Comparison of ENCODE assay signal across 8 cellular contexts in the genomic region with DNA sequence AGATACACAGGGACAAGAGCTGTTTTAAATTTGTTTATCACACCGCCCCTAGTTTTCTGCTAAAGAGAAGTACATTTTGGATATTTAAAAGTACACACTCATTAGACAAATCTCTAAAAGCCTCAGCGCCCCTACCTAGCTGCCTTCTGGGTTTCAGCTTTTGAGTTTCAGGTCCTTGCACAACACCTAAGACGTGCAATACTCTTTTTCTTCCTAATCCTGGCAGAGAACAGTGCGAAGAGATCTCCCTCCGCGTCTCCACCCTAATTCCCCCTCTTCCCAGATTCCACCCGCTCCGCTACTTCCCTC. TPM values are rescaled to one million over a fixed set of nuclear protein-coding genes. Genes with fewer than 3 reads are reported as not detected.
A peak's percentile ranks its signal among the peaks of the same experiment; 100 is the strongest.
DNase-seq lines count a peak whose midpoint lies in the region; ATAC-seq, FAIRE-seq and TF ChIP-seq lines count a peak whose summit lies in the region.

No MANE protein-coding gene starts in this region.

- ATAC-seq in A549: no peak
- peak; percentile 16 for ATAC-seq in GM19035 (IDR thresholded peaks at IDR 0.05; ENCODE audit: unreplicated experiment)
- ATAC-seq in HG03196 (IDR thresholded peaks at IDR 0.05; ENCODE audit: unreplicated experiment): peak; percentile 6
- ATAC-seq in natural killer cell treated with Interleukin-12 subunit alpha and Interleukin-12 subunit beta and Interleukin-15 and Interleukin-18, amount 100 ng/mL, for 72 hours: no peak

- TF ChIP-seq CTCF in A549 (IDR thresholded peaks at IDR 0.05) (no peak), breast epithelium (IDR thresholded peaks at IDR 0.05) (no peak)

- H3K9me3 ChIP-seq in A549 (no peaks in the 10 kb centered on the region), breast epithelium (no peaks in the 10 kb centered on the region)

- H3K4me3 Mint-ChIP-seq in natural killer cell treated with Interleukin-12 subunit alpha and Interleukin-12 subunit beta and Interleukin-15 and Interleukin-18, amount 100 ng/mL, for 72 hours: peak overlapping the region; percentile 83

- POLR2A ChIA-PET in A549 (lab: Yijun Ruan, JAX): interaction anchor here (0.5 to 1.6 kb wide), 14 partner anchors 11 to 657 kb away, joined by 3 to 14 read pairs (median 3); no protein-coding TSS in a partner anchor

- CTCF ChIA-PET in A549 (lab: Yijun Ruan, JAX): interaction anchor here (0.7 to 3.2 kb wide), 6 partner anchors 29 to 653 kb away, joined by 3 to 11 read pairs (median 4); no protein-coding TSS in a partner anchor

- H3K27me3 ChIP-seq in breast epithelium: no peaks in the 10 kb centered on the region

- peak overlapping the region; percentile 83 to 90 for H3K27ac ChIP-seq in A549
- H3K27ac ChIP-seq in breast epithelium: peak overlapping the region; percentile 5 to 92

- peaks cover 8 to 19% of the 10 kb centered on the region in 2 donors for H3K4me1 Mint-ChIP-seq in natural killer cell treated with Interleukin-12 subunit alpha and Interleukin-12 subunit beta and Interleukin-15 and Interleukin-18, amount 100 ng/mL, for 72 hours (ENCODE audit: low read depth in 2 of 2)

- no peak for FAIRE-seq in A549 (lab: Jason Lieb, UNC)
- FAIRE-seq in GM12892 (lab: Jason Lieb, UNC): no peak

- H3K36me3 Mint-ChIP-seq in natural killer cell treated with Interleukin-12 subunit alpha and Interleukin-12 subunit beta and Interleukin-15 and Interleukin-18, amount 100 ng/mL, for 72 hours: no peaks in the 10 kb centered on the region

- no peak; a peak in 2 of 5 replicates for TF ChIP-seq RAD21 in A549 (conservative IDR thresholded peaks at IDR 0.05 in 1 of 2, IDR thresholded peaks at IDR 0.05 in 1 of 2)

- no peak for TF ChIP-seq EP300 in A549 (IDR thresholded peaks at IDR 0.05)

- intact Hi-C loops in breast epithelium (cut with DNase I; ENCODE audit: low total_unique reads): loop anchor here (10.0 kb wide), 1 partner anchor 366 kb away; no protein-coding TSS in a partner anchor

- 0% methylated on average over 8 of the region's 8 CpGs for WGBS in A549 (ENCODE audit: missing lambda C conversion rate)

- no peaks in the 10 kb centered on the region for H3K9me3 Mint-ChIP-seq in natural killer cell treated with Interleukin-12 subunit alpha and Interleukin-12 subunit beta and Interleukin-15 and Interleukin-18, amount 100 ng/mL, for 72 hours

- no peaks in the 10 kb centered on the region for H3K36me3 ChIP-seq in breast epithelium

- peaks cover 27 to 63% of the 10 kb centered on the region in 2 donors for H3K27me3 Mint-ChIP-seq in natural killer cell treated with Interleukin-12 subunit alpha and Interleukin-12 subunit beta and Interleukin-15 and Interleukin-18, amount 100 ng/mL, for 72 hours

- DNase-seq in A549 (ENCODE audit: low read depth in 1 of 2, low spot score in 1 of 2) (no peak), breast epithelium (ENCODE audit: low spot score in 2 of 2) (no peak), GM12892 (ENCODE audit: insufficient read length) (no peak), DMS 273 treated with DMSO at 0.1 percent for 48 hours (lab: John Stamatoyannopoulos, UW) (no peak), NCI-H1417 treated with DMSO at 0.1 percent for 48 hours (lab: John Stamatoyannopoulos, UW) (no peak)
- no peak for DNase-seq in natural killer cell treated with Interleukin-12 subunit alpha and Interleukin-12 subunit beta and Interleukin-15 and Interleukin-18, amount 100 ng/mL, for 72 hours (ENCODE audit: low spot score)

- peaks cover 33% of the 10 kb centered on the region for H3K4me1 ChIP-seq in A549
- no peaks in the 10 kb centered on the region for H3K4me1 ChIP-seq in breast epithelium

- H3K4me3 ChIP-seq in A549 (peak overlapping the region; percentile 45), breast epithelium (peak overlapping the region; percentile 70 to 91 (median 80))

- TF ChIP-seq POLR2A in A549 (IDR thresholded peaks at IDR 0.05; ENCODE audit: low read length): no peak
- TF ChIP-seq POLR2A in breast epithelium (IDR thresholded peaks at IDR 0.05): no peak
- no peak for TF ChIP-seq POLR2A in GM12892 (IDR thresholded peaks at IDR 0.05; ENCODE audit: low read depth, low read length)

- H3K27ac Mint-ChIP-seq in natural killer cell treated with Interleukin-12 subunit alpha and Interleukin-12 subunit beta and Interleukin-15 and Interleukin-18, amount 100 ng/mL, for 72 hours: no peak overlapping the region

- peak overlapping the region; percentile 95 for H3K4me2 ChIP-seq in A549

TF ChIP-seq in A549, 52 proteins besides CTCF, POLR2A, EP300 and RAD21:
- TF ChIP-seq ZC3H11A (IDR thresholded peaks at IDR 0.05): no peak
- TF ChIP-seq CEBPB (IDR thresholded peaks at IDR 0.05): peak; percentile 81 to 83; a peak in 3 of 4 replicates
- TF ChIP-seq SMC3 (IDR thresholded peaks at IDR 0.05): peak; percentile 16; the same call in 1 of the 3 replicates

RNA-seq across cellular contexts. Expression of a gene that starts 0.4 kb away (rescaled TPM):
- polyA plus RNA-seq in A549 (2011; rRNA removed): 83.5 and 101 TPM in 2 replicates
- polyA plus RNA-seq in A549 (2012; cell fraction: cytosol; rRNA removed): 36.0 and 53.4 TPM in 2 replicates
- 36.0 and 38.1 TPM in 2 replicates for polyA plus RNA-seq in A549 (2012; cell fraction: nucleus; rRNA removed)
- 31.8 to 48.7 TPM (median 34.4 TPM) in 3 replicates for polyA plus RNA-seq in A549 (2017; fragmentation: RNase III; extraction: RNeasy Plus Mini Kit Qiagen cat#74134 plus additional on column Dnase treatment)
- polyA minus RNA-seq in A549 (2011; rRNA and poly(A)+ RNA removed): 124 and 158 TPM in 2 replicates
- 10 to 100 TPM in 2 of 3 donors, 1 to 10 TPM in 1; 2.2 to 30.7 (median 10.5) TPM for total RNA-seq in breast epithelium
- total RNA-seq in natural killer cell treated with Interleukin-12 subunit alpha and Interleukin-12 subunit beta and Interleukin-15 and Interleukin-18, amount 100 ng/mL, for 72 hours: 1 to 10 TPM; 1.5 to 2.5 TPM
- 1.8 TPM for polyA plus RNA-seq in GM12892 (2012; ENCODE audit: missing spikeins)

Comparison
In these comparisons a context has a peak if more than half of its experiments do, and no peak if none do; other contexts are left out.
1. ATAC-seq: peak in GM19035 (single experiment) and HG03196 (single experiment); none in A549 (0 of 2) and natural killer cell treated with Interleukin-12 subunit alpha and Interleukin-12 subunit beta and Interleukin-15 and Interleukin-18, amount 100 ng/mL, for 72 hours (0 of 2).